28 cellular contexts compared by ENCODE assay signal in genomic region chr1:5456090-5456789, GRCh38.
DNase-seq lines count a peak whose midpoint lies in the region; ATAC-seq and FAIRE-seq lines count a peak whose summit lies in the region.
"Had no signal": no experiment of that assay in that cellular context is flagged by ENCODE, and none has a peak within 500 bp of the region (broad histone marks: within the 10 kb centered on the region; RNA-seq: fewer than 3 reads in every experiment).

No MANE protein-coding gene starts in this region.

- H3K9me3 Mint-ChIP-seq in stimulated activated naive B cell treated with anti-CD40 and anti-IgM and Interleukin-4, amounts not matched to agents 10 μg/mL and 1 μg/mL and 100 μg/mL, for 72 hours, result peaks cover 3 to 7% of the 10 kb centered on the region in 2 donors
- H3K9me3 Mint-ChIP-seq: activated naive CD4-positive, alpha-beta T cell treated with anti-CD3 and anti-CD28 coated beads for 36 hours had no signal

- H3K27ac Mint-ChIP-seq in stimulated activated naive B cell treated with anti-CD40 and anti-IgM and Interleukin-4, amounts not matched to agents 10 μg/mL and 1 μg/mL and 100 μg/mL, for 72 hours, result no peak overlapping the region
- H3K27ac Mint-ChIP-seq: activated naive CD4-positive, alpha-beta T cell treated with anti-CD3 and anti-CD28 coated beads for 36 hours; B cell; nephron; T-helper 17 cell had no signal

- no peaks in the 10 kb centered on the region for H3K4me1 Mint-ChIP-seq in stimulated activated naive B cell treated with anti-CD40 and anti-IgM and Interleukin-4, amounts not matched to agents 10 μg/mL and 1 μg/mL and 100 μg/mL, for 72 hours
- H3K4me1 Mint-ChIP-seq: B cell, nephron had no signal

- ATAC-seq in stimulated activated naive B cell treated with anti-CD40 and anti-IgM and Interleukin-4, amounts not matched to agents 10 μg/mL and 1 μg/mL and 100 μg/mL, for 72 hours (replicated peaks), result no peak
- no peak for ATAC-seq in HG03280 (IDR thresholded peaks at IDR 0.05; ENCODE audit: unreplicated experiment)
- ATAC-seq: left colon, PC-3, sciatic nerve, T-helper 17 cell had no signal

- peaks cover 0 to 13% of the 10 kb centered on the region in 2 donors for H3K27me3 Mint-ChIP-seq in stimulated activated naive B cell treated with anti-CD40 and anti-IgM and Interleukin-4, amounts not matched to agents 10 μg/mL and 1 μg/mL and 100 μg/mL, for 72 hours

- no peaks in the 10 kb centered on the region for H3K36me3 Mint-ChIP-seq in stimulated activated naive B cell treated with anti-CD40 and anti-IgM and Interleukin-4, amounts not matched to agents 10 μg/mL and 1 μg/mL and 100 μg/mL, for 72 hours

- H3K4me3 Mint-ChIP-seq in stimulated activated naive B cell treated with anti-CD40 and anti-IgM and Interleukin-4, amounts not matched to agents 10 μg/mL and 1 μg/mL and 100 μg/mL, for 72 hours, result no peak overlapping the region
- H3K4me3 Mint-ChIP-seq: activated naive CD4-positive, alpha-beta T cell treated with anti-CD3 and anti-CD28 coated beads for 36 hours; B cell; nephron; T-helper 17 cell had no signal

- FAIRE-seq in islet of Langerhans (lab: Jason Lieb, UNC), result peak; percentile 77
- FAIRE-seq: A204.1, bronchial epithelial cell, GM18507 had no signal

- DNase-seq in NCI-H1417 (lab: John Stamatoyannopoulos, UW) (peak in 2 of 3 experiments; percentile 50 to 62), NCI-H1417 treated with DMSO at 0.1 percent for 48 hours (lab: John Stamatoyannopoulos, UW) (no peak), ELF-1 (ENCODE audit: low read depth, low spot score) (peak; percentile 18), RPMI8226 (peak; percentile 42), LoVo (ENCODE audit: low spot score) (no peak)
- DNase-seq in stimulated activated naive B cell treated with anti-CD40 and anti-IgM and Interleukin-4, amounts not matched to agents 10 μg/mL and 1 μg/mL and 100 μg/mL, for 72 hours, result no peak
- DNase-seq: activated CD4-positive, alpha-beta T cell treated with anti-CD3 and anti-CD28 coated beads for 4 hours; activated naive CD4-positive, alpha-beta T cell treated with anti-CD3 and anti-CD28 coated beads for 36 hours; activated T-cell treated with anti-CD3 and anti-CD28 coated beads, Interleukin-2, amount 50 U/mL, for 48 hours; amniotic stem cell; colonic mucosa; GDM1; HCEC 1CT; left colon; MV-4-11; NCI-H2107; NCI-H526 treated with DMSO at 0.1 percent for 48 hours; PC-3; SIG-M5; T-helper 17 cell had no signal

Comparison
In these comparisons a context has a peak if more than half of its experiments do, and no peak if none do; other contexts are left out.
1. DNase-seq: peak in NCI-H1417 (2 of 3), ELF-1 (single experiment) and RPMI8226 (single experiment); none in NCI-H1417 treated with DMSO at 0.1 percent for 48 hours (single experiment), LoVo (single experiment) and stimulated activated naive B cell treated with anti-CD40 and anti-IgM and Interleukin-4, amounts not matched to agents 10 μg/mL and 1 μg/mL and 100 μg/mL, for 72 hours (single experiment).